25 cellular contexts compared by ENCODE assay signal in the genomic region with DNA sequence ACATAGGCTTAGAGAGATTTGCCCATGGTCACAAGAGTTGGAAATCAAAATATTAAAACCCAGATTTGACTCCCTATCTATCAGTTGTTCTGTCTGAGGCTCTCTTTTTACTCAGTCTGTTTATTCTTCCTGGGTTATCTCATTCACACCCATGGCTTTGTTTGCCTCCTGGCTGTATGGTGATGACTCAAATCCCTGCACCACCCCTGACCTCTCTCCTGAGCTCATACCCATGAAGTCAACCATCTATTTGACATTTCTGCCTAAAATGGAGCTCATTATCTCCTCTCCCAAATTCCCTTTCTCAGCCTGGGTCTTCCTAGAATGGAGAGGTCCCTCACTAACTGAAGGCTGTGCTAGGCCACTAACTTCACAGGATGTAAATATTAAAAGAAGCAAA. TPM values are rescaled to one million over a fixed set of nuclear protein-coding genes. Genes with fewer than 3 reads are reported as not detected.
A peak's percentile ranks its signal among the peaks of the same experiment; 100 is the strongest.
DNase-seq lines count a peak whose midpoint lies in the region; ATAC-seq and TF ChIP-seq lines count a peak whose summit lies in the region.
"Had no signal": no experiment of that assay in that cellular context is flagged by ENCODE, and none has a peak within 500 bp of the region (broad histone marks: within the 10 kb centered on the region; RNA-seq: fewer than 3 reads in every experiment).

No MANE protein-coding gene starts in this region.

- H3K4me3 Mint-ChIP-seq in activated CD8-positive, alpha-beta T cell treated with anti-CD3 and anti-CD28 coated beads for 36 hours, result no peak overlapping the region
- no peak overlapping the region for H3K4me3 Mint-ChIP-seq in activated CD8-positive, alpha-beta T cell treated with anti-CD3 and anti-CD28 coated beads, Interleukin-2, amount 10 ng/mL, durations not matched to agents 7 days and 5 days
- no peak overlapping the region for H3K4me3 Mint-ChIP-seq in type B pancreatic cell
- no peak overlapping the region for H3K4me3 Mint-ChIP-seq in activated T-cell treated with anti-CD3 and anti-CD28 coated beads, Interleukin-2, amount 50 U/mL, for 24 hours
- H3K4me3 Mint-ChIP-seq: activated CD4-positive, alpha-beta memory T cell treated with anti-CD3 and anti-CD28 coated beads for 36 hours; H9; mesothelial cell of epicardium; nephron progenitor cell; T-helper 1 cell treated with Interleukin-12 subunit alpha and Interleukin-12 subunit beta and Interleukin-4 antibody, amounts not matched to agents 30 μg/mL and 1 μg/mL, for 36 hours had no signal

- H2AFZ ChIP-seq in OCI-LY7 (ENCODE audit: low read length), result no peak overlapping the region

- no peaks in the 10 kb centered on the region for H3K4me1 ChIP-seq in OCI-LY7 (ENCODE audit: insufficient read depth, low read length, poor library complexity, severe bottlenecking)
- H3K4me1 ChIP-seq: BLaER1, gastrocnemius medialis, upper lobe of left lung had no signal

- no peaks in the 10 kb centered on the region for H3K27me3 Mint-ChIP-seq in activated CD8-positive, alpha-beta T cell treated with anti-CD3 and anti-CD28 coated beads for 36 hours
- peaks cover 5% of the 10 kb centered on the region for H3K27me3 Mint-ChIP-seq in activated CD8-positive, alpha-beta T cell treated with anti-CD3 and anti-CD28 coated beads, Interleukin-2, amount 10 ng/mL, durations not matched to agents 7 days and 5 days (ENCODE audit: low read depth)
- H3K27me3 Mint-ChIP-seq in type B pancreatic cell, result no peaks in the 10 kb centered on the region
- H3K27me3 Mint-ChIP-seq in activated T-cell treated with anti-CD3 and anti-CD28 coated beads, Interleukin-2, amount 50 U/mL, for 24 hours, result no peaks in the 10 kb centered on the region
- H3K27me3 Mint-ChIP-seq: activated CD4-positive, alpha-beta memory T cell treated with anti-CD3 and anti-CD28 coated beads for 36 hours had no signal

- no peaks in the 10 kb centered on the region for H3K36me3 ChIP-seq in OCI-LY7 (ENCODE audit: insufficient read depth, low read length)
- H3K36me3 ChIP-seq: BLaER1, gastrocnemius medialis, stomach, upper lobe of left lung had no signal

- H3K4me2 ChIP-seq in OCI-LY7 (ENCODE audit: low read length), result no peak overlapping the region
- H3K4me2 ChIP-seq: BLaER1 had no signal

- H3K4me3 ChIP-seq in fibroblast of pulmonary artery (replicated peaks; ENCODE audit: low read depth, low read length) (no peak overlapping the region), OCI-LY7 (ENCODE audit: low read depth, low read length, poor library complexity, severe bottlenecking) (no peak overlapping the region)
- H3K4me3 ChIP-seq: BLaER1, gastrocnemius medialis, stomach, upper lobe of left lung had no signal

- H3K9me3 ChIP-seq in OCI-LY7 (ENCODE audit: low read length), result no peaks in the 10 kb centered on the region
- H3K9me3 ChIP-seq: BLaER1, gastrocnemius medialis, stomach, upper lobe of left lung had no signal

- no peak for DNase-seq in activated CD8-positive, alpha-beta T cell treated with anti-CD3 and anti-CD28 coated beads for 36 hours
- no peak for DNase-seq in activated CD8-positive, alpha-beta T cell treated with anti-CD3 and anti-CD28 coated beads, Interleukin-2, amount 10 ng/mL, durations not matched to agents 7 days and 5 days
- DNase-seq in RWPE1 (ENCODE audit: low spot score) (peak; percentile 56), fibroblast of pulmonary artery (ENCODE audit: low read depth) (peak; percentile 10), type B pancreatic cell (ENCODE audit: extremely low spot score, unreplicated experiment) (no peak), OCI-LY7 (ENCODE audit: low spot score) (no peak)
- DNase-seq in activated T-cell treated with anti-CD3 and anti-CD28 coated beads, Interleukin-2, amount 50 U/mL, for 24 hours, result no peak
- DNase-seq: activated CD4-positive, alpha-beta memory T cell treated with anti-CD3 and anti-CD28 coated beads for 36 hours; activated T-cell treated with anti-CD3 and anti-CD28 coated beads, Interleukin-2, amount 50 U/mL, for 48 hours; gastrocnemius medialis; GF-D8; H9; NCI-H1105 treated with DMSO at 0.1 percent for 48 hours; NCI-H524; nephron progenitor cell; SHP77 treated with DMSO at 0.1 percent for 48 hours; small intestine; stimulated activated CD4-positive, alpha-beta T cell treated with anti-CD3 and anti-CD28 coated beads, Interleukin-4, amount 100 ng/mL, for 1 hour; stomach; upper lobe of left lung had no signal

- peaks cover 8% of the 10 kb centered on the region for H3K4me1 Mint-ChIP-seq in activated CD8-positive, alpha-beta T cell treated with anti-CD3 and anti-CD28 coated beads for 36 hours (ENCODE audit: low read depth)
- H3K4me1 Mint-ChIP-seq in activated CD8-positive, alpha-beta T cell treated with anti-CD3 and anti-CD28 coated beads, Interleukin-2, amount 10 ng/mL, durations not matched to agents 7 days and 5 days (ENCODE audit: low read depth), result no peaks in the 10 kb centered on the region
- no peaks in the 10 kb centered on the region for H3K4me1 Mint-ChIP-seq in type B pancreatic cell (ENCODE audit: unreplicated experiment)
- H3K4me1 Mint-ChIP-seq in activated T-cell treated with anti-CD3 and anti-CD28 coated beads, Interleukin-2, amount 50 U/mL, for 24 hours (ENCODE audit: low read depth), result peaks cover 12% of the 10 kb centered on the region
- H3K4me1 Mint-ChIP-seq: mesothelial cell of epicardium had no signal

- no peaks in the 10 kb centered on the region for H3K9me3 Mint-ChIP-seq in activated CD8-positive, alpha-beta T cell treated with anti-CD3 and anti-CD28 coated beads for 36 hours
- no peaks in the 10 kb centered on the region for H3K9me3 Mint-ChIP-seq in activated CD8-positive, alpha-beta T cell treated with anti-CD3 and anti-CD28 coated beads, Interleukin-2, amount 10 ng/mL, durations not matched to agents 7 days and 5 days (ENCODE audit: insufficient read depth)
- H3K9me3 Mint-ChIP-seq in type B pancreatic cell, result peaks cover 4% of the 10 kb centered on the region
- H3K9me3 Mint-ChIP-seq in activated T-cell treated with anti-CD3 and anti-CD28 coated beads, Interleukin-2, amount 50 U/mL, for 24 hours, result no peaks in the 10 kb centered on the region
- H3K9me3 Mint-ChIP-seq: activated CD4-positive, alpha-beta memory T cell treated with anti-CD3 and anti-CD28 coated beads for 36 hours; H9; mesothelial cell of epicardium; T-helper 1 cell treated with Interleukin-12 subunit alpha and Interleukin-12 subunit beta and Interleukin-4 antibody, amounts not matched to agents 30 μg/mL and 1 μg/mL, for 36 hours had no signal

- no peaks in the 10 kb centered on the region; the same call in 1 of the 2 replicates for H3K9me2 ChIP-seq in OCI-LY7 (ENCODE audit: insufficient read depth, low read length)

- no peaks in the 10 kb centered on the region for H3K79me2 ChIP-seq in OCI-LY7 (ENCODE audit: insufficient read depth, low read depth, low read length)

- CTCF ChIA-PET in activated CD8-positive, alpha-beta T cell treated with anti-CD3 and anti-CD28 coated beads for 36 hours (lab: Charles Lee), result interaction anchor here (1.1 to 4.0 kb wide), 3 partner anchors 9 to 75 kb away, joined by 3 to 21 read pairs (median 4); no protein-coding TSS in a partner anchor
- CTCF ChIA-PET in activated CD8-positive, alpha-beta T cell treated with anti-CD3 and anti-CD28 coated beads, Interleukin-2, amount 10 ng/mL, durations not matched to agents 7 days and 5 days (lab: Charles Lee), result interaction anchor here (1.1 to 1.5 kb wide), 3 partner anchors 10 to 75 kb away, joined by 4 to 5 read pairs (median 4); no protein-coding TSS in a partner anchor
- CTCF ChIA-PET in RWPE1 (lab: Yijun Ruan, JAX) (interaction anchor here (0.7 kb wide), 1 partner anchor 26 kb away, joined by 3 read pairs; no protein-coding TSS in a partner anchor), OCI-LY7 (lab: Charles Lee; ENCODE audit: unreplicated experiment) (interaction anchor here (1.1 kb wide), 1 partner anchor 9 kb away, joined by 3 read pairs; no protein-coding TSS in a partner anchor)

- no peaks in the 10 kb centered on the region for H3K36me3 Mint-ChIP-seq in activated CD8-positive, alpha-beta T cell treated with anti-CD3 and anti-CD28 coated beads for 36 hours (ENCODE audit: low read depth)
- H3K36me3 Mint-ChIP-seq in activated CD8-positive, alpha-beta T cell treated with anti-CD3 and anti-CD28 coated beads, Interleukin-2, amount 10 ng/mL, durations not matched to agents 7 days and 5 days (ENCODE audit: low read depth), result no peaks in the 10 kb centered on the region
- H3K36me3 Mint-ChIP-seq in type B pancreatic cell, result no peaks in the 10 kb centered on the region
- no peaks in the 10 kb centered on the region for H3K36me3 Mint-ChIP-seq in activated T-cell treated with anti-CD3 and anti-CD28 coated beads, Interleukin-2, amount 50 U/mL, for 24 hours (ENCODE audit: low read depth)
- H3K36me3 Mint-ChIP-seq: activated CD4-positive, alpha-beta memory T cell treated with anti-CD3 and anti-CD28 coated beads for 36 hours; mesothelial cell of epicardium had no signal

- H3K27ac Mint-ChIP-seq in activated CD8-positive, alpha-beta T cell treated with anti-CD3 and anti-CD28 coated beads for 36 hours, result no peak overlapping the region
- H3K27ac Mint-ChIP-seq in activated CD8-positive, alpha-beta T cell treated with anti-CD3 and anti-CD28 coated beads, Interleukin-2, amount 10 ng/mL, durations not matched to agents 7 days and 5 days, result no peak overlapping the region
- H3K27ac Mint-ChIP-seq in type B pancreatic cell, result peak overlapping the region; percentile 29
- H3K27ac Mint-ChIP-seq in activated T-cell treated with anti-CD3 and anti-CD28 coated beads, Interleukin-2, amount 50 U/mL, for 24 hours, result no peak overlapping the region
- H3K27ac Mint-ChIP-seq: activated CD4-positive, alpha-beta memory T cell treated with anti-CD3 and anti-CD28 coated beads for 36 hours; H9; mesothelial cell of epicardium; nephron progenitor cell; T-helper 1 cell treated with Interleukin-12 subunit alpha and Interleukin-12 subunit beta and Interleukin-4 antibody, amounts not matched to agents 30 μg/mL and 1 μg/mL, for 36 hours had no signal

- no peaks in the 10 kb centered on the region for H4K20me1 ChIP-seq in OCI-LY7 (ENCODE audit: insufficient read depth, low read length)
- H4K20me1 ChIP-seq: BLaER1 had no signal

- intact Hi-C loops in activated CD8-positive, alpha-beta T cell treated with anti-CD3 and anti-CD28 coated beads for 36 hours (cut with micrococcal nuclease), result no loop called here
- intact Hi-C loops in OCI-LY7 (cut with micrococcal nuclease; ENCODE audit: unreplicated experiment), result no loop called here

- no TSS peak for BruUV-seq in OCI-LY7 (replicated peaks; lab: Mats Ljungman, UMichigan)

- H3K27ac ChIP-seq in RWPE1, result no peak overlapping the region
- H3K27ac ChIP-seq in OCI-LY7 (ENCODE audit: low read depth, low read length, poor library complexity, severe bottlenecking), result no peak overlapping the region
- H3K27ac ChIP-seq: BLaER1, gastrocnemius medialis, HL-60, upper lobe of left lung had no signal

- peak; percentile 30 for ATAC-seq in activated CD8-positive, alpha-beta T cell treated with anti-CD3 and anti-CD28 coated beads for 36 hours
- ATAC-seq in activated CD8-positive, alpha-beta T cell treated with anti-CD3 and anti-CD28 coated beads, Interleukin-2, amount 10 ng/mL, durations not matched to agents 7 days and 5 days, result no peak
- ATAC-seq in HG03025 (IDR thresholded peaks at IDR 0.05; ENCODE audit: low FRiP score, unreplicated experiment), result no peak
- ATAC-seq: gastrocnemius medialis had no signal

- POLR2A ChIA-PET in activated CD8-positive, alpha-beta T cell treated with anti-CD3 and anti-CD28 coated beads for 36 hours (lab: Charles Lee), result interaction anchor here (0.9 to 1.4 kb wide), 2 partner anchors 9 to 75 kb away, joined by 4 to 5 read pairs; no protein-coding TSS in a partner anchor
- POLR2A ChIA-PET in activated CD8-positive, alpha-beta T cell treated with anti-CD3 and anti-CD28 coated beads, Interleukin-2, amount 10 ng/mL, durations not matched to agents 7 days and 5 days (lab: Charles Lee), result interaction anchor here (0.9 to 2.3 kb wide), 2 partner anchors 9 to 27 kb away, joined by 3 to 10 read pairs; a partner anchor contains a TSS
- POLR2A ChIA-PET in RWPE1 (lab: Yijun Ruan, JAX; ENCODE audit: low non-redundant PET), result no interaction called here
- POLR2A ChIA-PET in OCI-LY7 (lab: Charles Lee), result interaction anchor here (0.9 kb wide), 2 partner anchors 12 to 28 kb away, joined by 3 read pairs; a partner anchor contains a TSS

- TF ChIP-seq CTCF in activated CD8-positive, alpha-beta T cell treated with anti-CD3 and anti-CD28 coated beads for 36 hours (IDR thresholded peaks at IDR 0.05), result no peak
- TF ChIP-seq CTCF in RWPE1 (conservative IDR thresholded peaks at IDR 0.05; ENCODE audit: low read depth) (no peak), fibroblast of pulmonary artery (IDR thresholded peaks at IDR 0.05; ENCODE audit: low read length, missing control alignments) (no peak), type B pancreatic cell (conservative IDR thresholded peaks at IDR 0.05) (no peak), OCI-LY7 (conservative IDR thresholded peaks at IDR 0.05; ENCODE audit: low read length) (no peak)

RNA-seq across cellular contexts. Expression of a gene that starts 27.8 kb away (rescaled TPM):
- 10 to 100 TPM; 15.2 to 15.9 TPM for total RNA-seq in activated CD8-positive, alpha-beta T cell treated with anti-CD3 and anti-CD28 coated beads for 36 hours
- 10 to 100 TPM; 20.3 to 20.9 TPM for total RNA-seq in activated CD8-positive, alpha-beta T cell treated with anti-CD3 and anti-CD28 coated beads, Interleukin-2, amount 10 ng/mL, durations not matched to agents 7 days and 5 days
- total RNA-seq in type B pancreatic cell (ENCODE audit: low replicate concordance) (13.2 and 19.6 TPM in 2 replicates), OCI-LY7 (2022) (17.3 and 17.4 TPM in 2 replicates)
- total RNA-seq in OCI-LY7 (2014; rRNA removed; shearing (Covaris generic)), result 21.7 and 23.8 TPM in 2 replicates

Comparison
In these comparisons a context has a peak if more than half of its experiments do, and no peak if none do; other contexts are left out.
1. DNase-seq: peak in RWPE1 (single experiment) and fibroblast of pulmonary artery (single experiment); none in activated CD8-positive, alpha-beta T cell treated with anti-CD3 and anti-CD28 coated beads for 36 hours (single experiment), activated CD8-positive, alpha-beta T cell treated with anti-CD3 and anti-CD28 coated beads, Interleukin-2, amount 10 ng/mL, durations not matched to agents 7 days and 5 days (single experiment), type B pancreatic cell (single experiment), OCI-LY7 (single experiment) and activated T-cell treated with anti-CD3 and anti-CD28 coated beads, Interleukin-2, amount 50 U/mL, for 24 hours (single experiment).